ENCODE assay signal across 12 cellular contexts in the genomic region with DNA sequence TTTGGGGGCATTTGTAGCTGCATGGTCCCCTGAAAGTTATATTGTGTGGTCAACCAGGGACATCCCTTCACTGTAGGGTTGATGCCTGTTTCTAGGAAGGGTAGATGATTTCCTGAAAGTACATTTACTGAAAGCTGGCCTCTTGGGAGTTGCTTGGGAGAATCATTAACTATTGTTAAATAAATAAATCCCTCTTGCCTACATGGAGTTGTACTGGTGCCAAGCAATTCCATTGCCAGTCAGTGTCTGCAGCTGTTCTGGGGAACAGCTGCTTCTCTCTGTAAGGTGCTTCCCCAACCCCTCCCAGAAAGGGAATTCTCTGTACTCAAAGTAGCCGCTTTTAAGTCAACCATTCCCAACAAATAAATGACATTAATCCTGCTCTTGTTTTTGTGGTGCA. TPM values are rescaled to one million over a fixed set of nuclear protein-coding genes. Genes with fewer than 3 reads are reported as not detected.
A peak's percentile ranks its signal among the peaks of the same experiment; 100 is the strongest.
DNase-seq lines count a peak whose midpoint lies in the region; ATAC-seq and TF ChIP-seq lines count a peak whose summit lies in the region.
"Had no signal": no experiment of that assay in that cellular context is flagged by ENCODE, and none has a peak within 500 bp of the region (broad histone marks: within the 10 kb centered on the region; RNA-seq: fewer than 3 reads in every experiment).

No MANE protein-coding gene starts in this region.

- no peaks in the 10 kb centered on the region; a peak in 1 of 5 replicates for H3K9me3 Mint-ChIP-seq in H9

- POLR2A ChIA-PET in AG04450 (lab: Yijun Ruan, JAX) = no interaction called here

- H3K4me3 ChIP-seq in AG04450 (ENCODE audit: low read depth, low read length) (no peak overlapping the region), LNCaP clone FGC (ENCODE audit: low read depth, low read length) (no peak overlapping the region)
- H3K4me3 ChIP-seq: upper lobe of left lung had no signal

- H3K4ac ChIP-seq in H9 (ENCODE audit: low read depth, low read length) = no peak overlapping the region

- H3K27ac ChIP-seq in AG04450 (ENCODE audit: low read depth, low read length) (no peak overlapping the region), H9 (ENCODE audit: insufficient read length, low read depth, low read length) (no peak overlapping the region)

- H3K79me1 ChIP-seq in H9 (ENCODE audit: insufficient read depth, low read depth, low read length, poor library complexity, severe bottlenecking) = no peaks in the 10 kb centered on the region

- no peak overlapping the region for H2AFZ ChIP-seq in H9 (ENCODE audit: low read length)

- no peak overlapping the region for H3K9ac ChIP-seq in H9 (ENCODE audit: extremely low read depth, insufficient read length, low read length)

- ATAC-seq in T-helper 17 cell = no peak
- peak; percentile 69 for ATAC-seq in left lobe of liver
- no peak for ATAC-seq in HG03159 (IDR thresholded peaks at IDR 0.05; ENCODE audit: unreplicated experiment)
- ATAC-seq: activated CD4-positive, alpha-beta T cell treated with anti-CD3 and anti-CD28 coated beads for 36 hours had no signal

- no peak overlapping the region for H3K56ac ChIP-seq in H9 (ENCODE audit: insufficient read length, low read depth, low read length)

- H4K8ac ChIP-seq in H9 (replicated peaks; ENCODE audit: insufficient read length, low read depth, low read length) = no peak overlapping the region

- DNase-seq in AG04450 (ENCODE audit: low read depth, low spot score) (peak; percentile 84), LNCaP clone FGC (ENCODE audit: low read depth) (peak; percentile 90), T-helper 17 cell (no peak), left lobe of liver (ENCODE audit: low spot score) (peak; percentile 73), H9 (no peak), head of caudate nucleus (no peak), GM10266 (ENCODE audit: extremely low spot score) (no peak)
- DNase-seq: activated CD4-positive, alpha-beta T cell treated with anti-CD3 and anti-CD28 coated beads for 36 hours; aorta; Caco-2 had no signal

- H3K36me3 Mint-ChIP-seq in T-helper 17 cell (ENCODE audit: low read depth) = peaks cover 3% of the 10 kb centered on the region
- H3K36me3 Mint-ChIP-seq in H9 (ENCODE audit: insufficient read depth in 1 of 3, low read depth in 3 of 3) = peaks cover 0 to 9% (median 3%) of the 10 kb centered on the region in 3 experiments; a peak in 2 of 7 replicates

- H3K27me3 Mint-ChIP-seq in T-helper 17 cell (peaks cover 14% of the 10 kb centered on the region), H9 (ENCODE audit: low read depth) (no peaks in the 10 kb centered on the region; the same call in 1 of the 2 replicates)
- H3K27me3 Mint-ChIP-seq: activated CD4-positive, alpha-beta T cell treated with anti-CD3 and anti-CD28 coated beads for 36 hours had no signal

- H3K9me3 ChIP-seq in AG04450 (ENCODE audit: control insufficient read depth, insufficient read depth, low read length) = no peaks in the 10 kb centered on the region
- H3K9me3 ChIP-seq in T-helper 17 cell (ENCODE audit: control insufficient read depth, low read length, poor library complexity, severe bottlenecking) = no peaks in the 10 kb centered on the region
- no peaks in the 10 kb centered on the region for H3K9me3 ChIP-seq in H9 (ENCODE audit: control insufficient read depth, low read depth, low read length)
- H3K9me3 ChIP-seq: Caco-2, upper lobe of left lung had no signal

- H3K4me2 ChIP-seq in H9 (ENCODE audit: insufficient read depth, insufficient read length, low read length) = no peak overlapping the region

- no peaks in the 10 kb centered on the region for H3K23me2 ChIP-seq in H9 (ENCODE audit: insufficient read length, low read depth, low read length, poor library complexity, severe bottlenecking)

- H3K4me1 Mint-ChIP-seq in T-helper 17 cell (peaks cover 15% of the 10 kb centered on the region), H9 (peaks cover 34 to 35% of the 10 kb centered on the region in 2 experiments)

- no peak overlapping the region for H4K91ac ChIP-seq in H9 (ENCODE audit: insufficient read length, low read depth, low read length)

- CTCF ChIA-PET in AG04450 (lab: Charles Lee) = no interaction called here

- no peak overlapping the region for H2BK15ac ChIP-seq in H9 (ENCODE audit: low read depth, low read length)

- H4K20me1 ChIP-seq in H9 (ENCODE audit: control insufficient read depth, insufficient read depth, insufficient read length) = no peaks in the 10 kb centered on the region

- H2BK5ac ChIP-seq in H9 (ENCODE audit: insufficient read length, low read length) = no peak overlapping the region

- no peak overlapping the region for H2BK20ac ChIP-seq in H9 (ENCODE audit: low read depth, low read length, poor library complexity, severe bottlenecking)

- no peak overlapping the region for H2BK12ac ChIP-seq in H9 (ENCODE audit: insufficient read length, low read depth, low read length)

- WGBS in H9 (ENCODE audit: extremely low coverage, insufficient read length, low lambda C conversion rate) = no CpG with 5 or more reads among the region's 1 CpG

- H3T11ph ChIP-seq in H9 (ENCODE audit: low read length) = no peak overlapping the region

- no peak overlapping the region for H4K5ac ChIP-seq in H9 (ENCODE audit: insufficient read length, low read depth, low read length)

- H2BK120ac ChIP-seq in H9 (ENCODE audit: low read depth, low read length, poor library complexity, severe bottlenecking) = no peak overlapping the region

- H3K18ac ChIP-seq in H9 (ENCODE audit: insufficient read length, low read depth, low read length) = no peak overlapping the region

- H3K4me3 Mint-ChIP-seq in T-helper 17 cell (peak overlapping the region; percentile 47), H9 (no peak overlapping the region)
- H3K4me3 Mint-ChIP-seq: activated CD4-positive, alpha-beta T cell treated with anti-CD3 and anti-CD28 coated beads for 36 hours had no signal

- no peak for TF ChIP-seq CTCF in AG04450 (IDR thresholded peaks at IDR 0.05; ENCODE audit: low read depth, low read length)
- TF ChIP-seq CTCF in LNCaP clone FGC (IDR thresholded peaks at IDR 0.05; ENCODE audit: control insufficient read depth, extremely low read depth, insufficient read depth) = no peak
- TF ChIP-seq CTCF in H9 (conservative IDR thresholded peaks at IDR 0.05) = no peak
- TF ChIP-seq CTCF in GM10266 (IDR thresholded peaks at IDR 0.05; ENCODE audit: control insufficient read depth, insufficient read depth, low read depth, missing control alignments) = no peak

- H3K27ac Mint-ChIP-seq in T-helper 17 cell = no peak overlapping the region
- H3K27ac Mint-ChIP-seq in H9 = peak overlapping the region in 1 of 3 experiments; percentile 23; a peak in 1 of 7 replicates
- H3K27ac Mint-ChIP-seq: activated CD4-positive, alpha-beta T cell treated with anti-CD3 and anti-CD28 coated beads for 36 hours had no signal

- no peak overlapping the region for H3K23ac ChIP-seq in H9 (ENCODE audit: insufficient read length, low read depth, low read length)

- H3K79me2 ChIP-seq in H9 (ENCODE audit: insufficient read depth, low read length) = no peaks in the 10 kb centered on the region

- intact Hi-C loops in head of caudate nucleus (cut with DNase I) = loop anchor here (10.0 kb wide), 1 partner anchor 116 kb away; a partner anchor contains a TSS

- no peaks in the 10 kb centered on the region for H3K27me3 ChIP-seq in AG04450 (ENCODE audit: control insufficient read depth, insufficient read depth, low read length)
- H3K27me3 ChIP-seq in H9 (ENCODE audit: insufficient read depth, low read length) = no peaks in the 10 kb centered on the region; the same call in 1 of the 2 replicates
- H3K27me3 ChIP-seq: upper lobe of left lung had no signal

- H3K4me1 ChIP-seq in H9 (ENCODE audit: insufficient read depth, low read length) = peaks cover 11% of the 10 kb centered on the region

- H3K14ac ChIP-seq in H9 (ENCODE audit: insufficient read depth, low read length) = no peak overlapping the region

- no peak overlapping the region for H2AK5ac ChIP-seq in H9 (ENCODE audit: insufficient read length, low read length)

RNA-seq across cellular contexts. Expression of a gene that starts 51.1 kb away (rescaled TPM):
- not detected in 2 replicates for polyA plus RNA-seq in AG04450 (2011; rRNA removed)
- not detected in 2 replicates for polyA minus RNA-seq in AG04450 (2011; rRNA and poly(A)+ RNA removed)
- total RNA-seq in T-helper 17 cell = not detected
- not detected for total RNA-seq in left lobe of liver
- 2.7 and 6.0 TPM in 2 replicates for total RNA-seq in H9 (2021)
- total RNA-seq: activated CD4-positive, alpha-beta T cell treated with anti-CD3 and anti-CD28 coated beads for 36 hours; aorta; Caco-2; upper lobe of left lung had no signal
- polyA plus RNA-seq: aorta had no signal

Comparison
In these comparisons a context has a peak if more than half of its experiments do, and no peak if none do; other contexts are left out.
1. DNase-seq: peak in AG04450 (single experiment), LNCaP clone FGC (single experiment) and left lobe of liver (single experiment); none in T-helper 17 cell (0 of 3), H9 (single experiment), head of caudate nucleus (0 of 42) and GM10266 (single experiment).